Comparison of ENCODE assay signal across 30 cellular contexts in genomic region chr3:175426805-175427204, GRCh38.
DNase-seq lines count a peak whose midpoint lies in the region; ATAC-seq and TF ChIP-seq lines count a peak whose summit lies in the region.
"Had no signal": no experiment of that assay in that cellular context is flagged by ENCODE, and none has a peak within 500 bp of the region (broad histone marks: within the 10 kb centered on the region; RNA-seq: fewer than 3 reads in every experiment).

No MANE protein-coding gene starts in this region.

- POLR2A ChIA-PET in RWPE1 (lab: Yijun Ruan, JAX; ENCODE audit: low non-redundant PET): no interaction called here

- H3K9me2 ChIP-seq in Karpas-422 (replicated peaks; ENCODE audit: insufficient read depth, low read length): no peaks in the 10 kb centered on the region

- peak overlapping the region; percentile 87 for H3K27ac Mint-ChIP-seq in HFFc6
- H3K27ac Mint-ChIP-seq in T-helper 2 cell treated with Interferon-gamma antibody and Interleukin-4, amounts not matched to agents 5 μg/mL and 100 μg/mL, for 36 hours: no peak overlapping the region
- H3K27ac Mint-ChIP-seq: activated naive CD4-positive, alpha-beta T cell treated with anti-CD3 and anti-CD28 coated beads, Interleukin-2, amount 10 ng/mL, durations not matched to agents 7 days and 5 days; B cell; CD8-positive, alpha-beta memory T cell; memory B cell; stimulated activated naive CD8-positive, alpha-beta T cell treated with anti-CD3 and anti-CD28 coated beads, Interleukin-15, Interleukin-2, amounts not matched to agents 100 ng/mL and 50 ng/mL, for 24 hours had no signal

- H3K36me3 ChIP-seq in Karpas-422 (ENCODE audit: insufficient read depth, low read length): no peaks in the 10 kb centered on the region
- H3K36me3 ChIP-seq: cardiac muscle cell, gastrocnemius medialis, tibial artery had no signal

- H3K79me2 ChIP-seq in Karpas-422 (ENCODE audit: low read length): no peaks in the 10 kb centered on the region
- H3K79me2 ChIP-seq: hepatocyte had no signal

- TF ChIP-seq CTCF in HFFc6 (IDR thresholded peaks at IDR 0.05) (no peak), RWPE1 (conservative IDR thresholded peaks at IDR 0.05; ENCODE audit: low read depth) (no peak), foreskin keratinocyte (conservative IDR thresholded peaks at IDR 0.05) (no peak)

- H3K4me2 ChIP-seq in Karpas-422 (ENCODE audit: low read depth, low read length, poor library complexity, severe bottlenecking): no peak overlapping the region
- H3K4me2 ChIP-seq: hepatocyte had no signal

- DNase-seq in A172 (ENCODE audit: low spot score) (peak; percentile 1), HFFc6 (peak; percentile 63), RWPE1 (ENCODE audit: low spot score) (peak; percentile 3), foreskin keratinocyte (peak; percentile 27 to 83), GM03348 (ENCODE audit: low spot score) (no peak), 8988T (no peak), Karpas-422 (no peak)
- no peak for DNase-seq in T-helper 2 cell treated with Interferon-gamma antibody and Interleukin-4, amounts not matched to agents 5 μg/mL and 100 μg/mL, for 36 hours (ENCODE audit: low spot score)
- DNase-seq: activated CD4-positive, alpha-beta T cell treated with anti-CD3 and anti-CD28 coated beads, Interleukin-2, amount 50 U/mL, for 48 hours; activated CD8-positive, alpha-beta memory T cell treated with anti-CD3 and anti-CD28 coated beads, Interleukin-2, amount 50 U/mL, for 4 hours; activated naive CD4-positive, alpha-beta T cell treated with anti-CD3 and anti-CD28 coated beads, Interleukin-2, amount 10 ng/mL, durations not matched to agents 7 days and 5 days; amniotic stem cell; CD8-positive, alpha-beta memory T cell; DMS79; gastrocnemius medialis; left colon; NCI-H1105; NCI-H2029; NCI-H345; NCI-H748 treated with DMSO at 0.1 percent for 48 hours; psoas muscle; RPMI8226; tibial artery had no signal

- H3K36me3 Mint-ChIP-seq in HFFc6 (ENCODE audit: low read depth): peaks cover 5% of the 10 kb centered on the region; the same call in 1 of the 2 replicates
- H3K36me3 Mint-ChIP-seq in T-helper 2 cell treated with Interferon-gamma antibody and Interleukin-4, amounts not matched to agents 5 μg/mL and 100 μg/mL, for 36 hours (ENCODE audit: low read depth): no peaks in the 10 kb centered on the region
- H3K36me3 Mint-ChIP-seq: activated naive CD4-positive, alpha-beta T cell treated with anti-CD3 and anti-CD28 coated beads, Interleukin-2, amount 10 ng/mL, durations not matched to agents 7 days and 5 days; CD8-positive, alpha-beta memory T cell; memory B cell had no signal

- CTCF ChIA-PET in RWPE1 (lab: Yijun Ruan, JAX): interaction anchor here (0.6 kb wide), 1 partner anchor 19 kb away, joined by 5 read pairs; no protein-coding TSS in a partner anchor

- no peak overlapping the region for H2AFZ ChIP-seq in Karpas-422 (ENCODE audit: low read length)
- H2AFZ ChIP-seq: hepatocyte had no signal

- no peak overlapping the region for H3K9ac ChIP-seq in Karpas-422 (ENCODE audit: low read length)

- H3K4me3 ChIP-seq in Karpas-422 (ENCODE audit: low read length): no peak overlapping the region
- H3K4me3 ChIP-seq: cardiac muscle cell, coronary artery, gastrocnemius medialis, hepatocyte, psoas muscle, tibial artery had no signal

- H3K27ac ChIP-seq in RWPE1 (no peak overlapping the region), foreskin keratinocyte (peak overlapping the region; percentile 48), Karpas-422 (ENCODE audit: low read length) (no peak overlapping the region)
- H3K27ac ChIP-seq: cardiac muscle cell, coronary artery, gastrocnemius medialis, hepatocyte, HL-60, psoas muscle, tibial artery had no signal

- H3K27me3 ChIP-seq in foreskin keratinocyte: no peaks in the 10 kb centered on the region
- H3K27me3 ChIP-seq in Karpas-422 (ENCODE audit: low read length): no peaks in the 10 kb centered on the region
- H3K27me3 ChIP-seq: cardiac muscle cell, gastrocnemius medialis, hepatocyte, tibial artery had no signal

- H3K27me3 Mint-ChIP-seq in HFFc6 (ENCODE audit: insufficient read depth): no peaks in the 10 kb centered on the region
- H3K27me3 Mint-ChIP-seq in T-helper 2 cell treated with Interferon-gamma antibody and Interleukin-4, amounts not matched to agents 5 μg/mL and 100 μg/mL, for 36 hours (ENCODE audit: low read depth): no peaks in the 10 kb centered on the region
- H3K27me3 Mint-ChIP-seq: activated naive CD4-positive, alpha-beta T cell treated with anti-CD3 and anti-CD28 coated beads, Interleukin-2, amount 10 ng/mL, durations not matched to agents 7 days and 5 days; B cell; CD8-positive, alpha-beta memory T cell; memory B cell; stimulated activated naive CD8-positive, alpha-beta T cell treated with anti-CD3 and anti-CD28 coated beads, Interleukin-15, Interleukin-2, amounts not matched to agents 100 ng/mL and 50 ng/mL, for 24 hours had no signal

- H3K4me1 ChIP-seq in foreskin keratinocyte (peaks cover 6% of the 10 kb centered on the region), Karpas-422 (ENCODE audit: low read length) (no peaks in the 10 kb centered on the region)
- H3K4me1 ChIP-seq: gastrocnemius medialis, psoas muscle had no signal

- peak; percentile 93 for ATAC-seq in foreskin keratinocyte
- ATAC-seq: gastrocnemius medialis, left colon, psoas muscle had no signal

- no peaks in the 10 kb centered on the region for H3K9me3 Mint-ChIP-seq in HFFc6
- H3K9me3 Mint-ChIP-seq in T-helper 2 cell treated with Interferon-gamma antibody and Interleukin-4, amounts not matched to agents 5 μg/mL and 100 μg/mL, for 36 hours: no peaks in the 10 kb centered on the region
- H3K9me3 Mint-ChIP-seq: stimulated activated naive CD8-positive, alpha-beta T cell treated with anti-CD3 and anti-CD28 coated beads, Interleukin-15, Interleukin-2, amounts not matched to agents 100 ng/mL and 50 ng/mL, for 24 hours had no signal

- peaks cover 24% of the 10 kb centered on the region for H3K9me3 ChIP-seq in Karpas-422 (ENCODE audit: low read length)
- H3K9me3 ChIP-seq: gastrocnemius medialis, psoas muscle, tibial artery had no signal

- H3K4me1 Mint-ChIP-seq in HFFc6 (ENCODE audit: low read depth): peaks cover 48% of the 10 kb centered on the region
- H3K4me1 Mint-ChIP-seq in T-helper 2 cell treated with Interferon-gamma antibody and Interleukin-4, amounts not matched to agents 5 μg/mL and 100 μg/mL, for 36 hours (ENCODE audit: low read depth): no peaks in the 10 kb centered on the region
- H3K4me1 Mint-ChIP-seq: activated naive CD4-positive, alpha-beta T cell treated with anti-CD3 and anti-CD28 coated beads, Interleukin-2, amount 10 ng/mL, durations not matched to agents 7 days and 5 days; B cell; CD8-positive, alpha-beta memory T cell; memory B cell had no signal

- no peaks in the 10 kb centered on the region for H4K20me1 ChIP-seq in Karpas-422 (ENCODE audit: insufficient read depth, low read depth, low read length)

- H3K4me3 Mint-ChIP-seq in HFFc6: no peak overlapping the region
- no peak overlapping the region for H3K4me3 Mint-ChIP-seq in T-helper 2 cell treated with Interferon-gamma antibody and Interleukin-4, amounts not matched to agents 5 μg/mL and 100 μg/mL, for 36 hours
- H3K4me3 Mint-ChIP-seq: activated naive CD4-positive, alpha-beta T cell treated with anti-CD3 and anti-CD28 coated beads, Interleukin-2, amount 10 ng/mL, durations not matched to agents 7 days and 5 days; B cell; CD8-positive, alpha-beta memory T cell; memory B cell; stimulated activated naive CD8-positive, alpha-beta T cell treated with anti-CD3 and anti-CD28 coated beads, Interleukin-15, Interleukin-2, amounts not matched to agents 100 ng/mL and 50 ng/mL, for 24 hours had no signal

Comparison
In these comparisons a context has a peak if more than half of its experiments do, and no peak if none do; other contexts are left out.
1. DNase-seq: peak in A172 (single experiment), HFFc6 (single experiment), RWPE1 (single experiment) and foreskin keratinocyte (2 of 2); none in GM03348 (single experiment), 8988T (single experiment), T-helper 2 cell treated with Interferon-gamma antibody and Interleukin-4, amounts not matched to agents 5 μg/mL and 100 μg/mL, for 36 hours (single experiment) and Karpas-422 (single experiment).